In genomic region chr21:41783476-41784150, GRCh38 we compare ENCODE assay signal across 9 cellular contexts. TPM values are rescaled to one million over a fixed set of nuclear protein-coding genes. Genes with fewer than 3 reads are reported as not detected.
DNase-seq lines count a peak whose midpoint lies in the region; ATAC-seq, FAIRE-seq and TF ChIP-seq lines count a peak whose summit lies in the region.
"Had no signal": no experiment of that assay in that cellular context is flagged by ENCODE, and none has a peak within 500 bp of the region (broad histone marks: within the 10 kb centered on the region; RNA-seq: fewer than 3 reads in every experiment).

No MANE protein-coding gene starts in this region.

- no peak overlapping the region for H3K9ac ChIP-seq in K562 (ENCODE audit: insufficient read depth in 1 of 2, low read depth in 2 of 2, low read length in 2 of 2)
- H3K9ac ChIP-seq in mesenchymal stem cell (ENCODE audit: low read length), result no peak overlapping the region

- no peaks in the 10 kb centered on the region for H3K9me1 ChIP-seq in K562 (ENCODE audit: control insufficient read depth, insufficient read depth, low read length)

- no peaks in the 10 kb centered on the region for H3K36me3 ChIP-seq in K562 (ENCODE audit: control insufficient read depth, insufficient read depth, low read length)
- no peaks in the 10 kb centered on the region for H3K36me3 ChIP-seq in thymus (ENCODE audit: control insufficient read depth, insufficient read depth)
- no peaks in the 10 kb centered on the region for H3K36me3 ChIP-seq in mesenchymal stem cell (ENCODE audit: control insufficient read depth in 1 of 2, insufficient read depth in 2 of 2, low read depth in 1 of 2, low read length in 2 of 2)
- H3K36me3 ChIP-seq in uterus, result no peaks in the 10 kb centered on the region

- no peaks in the 10 kb centered on the region for H4K20me1 ChIP-seq in K562 (replicated peaks; ENCODE audit: control insufficient read depth, insufficient read depth, low read length)

- no peak overlapping the region for H3K4me3 ChIP-seq in K562
- H3K4me3 ChIP-seq in thymus (ENCODE audit: low read length), result no peak overlapping the region
- H3K4me3 ChIP-seq in mesenchymal stem cell (ENCODE audit: insufficient read depth in 1 of 2, low read depth in 1 of 2, low read length in 2 of 2), result no peak overlapping the region
- no peak overlapping the region for H3K4me3 ChIP-seq in uterus
- no peak overlapping the region for H3K4me3 ChIP-seq in coronary artery

- WGBS in K562 (ENCODE audit: insufficient coverage, low coverage, missing lambda C conversion rate), result under 1% methylated on average over 18 of the region's 18 CpGs
- WGBS in thymus, result 21% methylated on average over 18 of the region's 18 CpGs
- 72% methylated on average over 15 of the region's 18 CpGs for WGBS in mesenchymal stem cell

- peaks cover 6 to 12% of the 10 kb centered on the region in 2 experiments; a peak in 4 of 5 replicates for H3K4me1 ChIP-seq in K562 (replicated peaks in 1 of 2; ENCODE audit: control insufficient read depth in 2 of 2, insufficient read depth in 2 of 2, low read length in 2 of 2)
- H3K4me1 ChIP-seq in thymus (ENCODE audit: control insufficient read depth, insufficient read depth, low read length), result peaks cover 27% of the 10 kb centered on the region
- peaks cover 3% of the 10 kb centered on the region for H3K4me1 ChIP-seq in mesenchymal stem cell (ENCODE audit: control insufficient read depth, insufficient read depth, low read depth, low read length)
- no peaks in the 10 kb centered on the region for H3K4me1 ChIP-seq in uterus

- no peaks in the 10 kb centered on the region for H3K79me1 ChIP-seq in mesenchymal stem cell (replicated peaks; ENCODE audit: low read length, poor library complexity, severe bottlenecking)

- peaks cover 18 to 26% of the 10 kb centered on the region in 2 experiments; a peak in 4 of 5 replicates for H3K27me3 ChIP-seq in K562 (ENCODE audit: control insufficient read depth in 2 of 2, insufficient read depth in 2 of 2, low read length in 2 of 2)
- H3K27me3 ChIP-seq in thymus (ENCODE audit: control insufficient read depth, insufficient read depth), result no peaks in the 10 kb centered on the region
- H3K27me3 ChIP-seq in mesenchymal stem cell (ENCODE audit: control insufficient read depth in 1 of 2, insufficient read depth in 1 of 2, low read length in 2 of 2), result peaks cover 22 to 55% of the 10 kb centered on the region in 2 experiments
- peaks cover 4 to 28% of the 10 kb centered on the region in 2 donors for H3K27me3 ChIP-seq in uterus

- no peak overlapping the region for H3K14ac ChIP-seq in mesenchymal stem cell (ENCODE audit: low read length in 2 of 2)

- in situ Hi-C loops in K562 (cut with MboI), result loop anchor here (5.0 kb wide), 1 partner anchor 171 kb away; no protein-coding TSS in a partner anchor

- H3K27ac ChIP-seq in K562 (ENCODE audit: extremely low read depth, low read depth, low read length), result no peak overlapping the region
- peak overlapping the region; percentile 33 for H3K27ac ChIP-seq in thymus (ENCODE audit: low read depth)
- no peak overlapping the region for H3K27ac ChIP-seq in mesenchymal stem cell (ENCODE audit: low read length, poor library complexity, severe bottlenecking)
- no peak overlapping the region for H3K27ac ChIP-seq in uterus
- H3K27ac ChIP-seq in coronary artery, result no peak overlapping the region

- no peak overlapping the region for H2BK5ac ChIP-seq in mesenchymal stem cell (ENCODE audit: low read depth, low read length, poor library complexity, severe bottlenecking)

- H2BK15ac ChIP-seq in mesenchymal stem cell (ENCODE audit: low read depth, poor library complexity, severe bottlenecking), result no peak overlapping the region

- H2AFZ ChIP-seq in K562 (ENCODE audit: low read depth, low read length) (no peak overlapping the region), mesenchymal stem cell (ENCODE audit: low read depth, low read length) (no peak overlapping the region)

- no peak overlapping the region for H2BK12ac ChIP-seq in mesenchymal stem cell (ENCODE audit: low read length in 2 of 2)

- TF ChIP-seq EP300 in K562 (IDR thresholded peaks at IDR 0.05; ENCODE audit: low read length), result peak; percentile 25; the same call in 1 of the 2 replicates

- no TSS peak for BruUV-seq in K562 (replicated peaks; lab: Mats Ljungman, UMichigan)

- H3K9me3 ChIP-seq in K562 (replicated peaks; ENCODE audit: control insufficient read depth, insufficient read depth, low read depth, low read length), result no peaks in the 10 kb centered on the region
- no peaks in the 10 kb centered on the region for H3K9me3 ChIP-seq in thymus (ENCODE audit: control insufficient read depth)
- no peaks in the 10 kb centered on the region for H3K9me3 ChIP-seq in mesenchymal stem cell (ENCODE audit: control insufficient read depth, low read length)
- no peaks in the 10 kb centered on the region for H3K9me3 ChIP-seq in uterus

- H3K4me2 ChIP-seq in K562 (ENCODE audit: insufficient read depth, low read length) (no peak overlapping the region), mesenchymal stem cell (ENCODE audit: low read length, poor library complexity, severe bottlenecking) (no peak overlapping the region)

- H3K79me2 ChIP-seq in K562 (ENCODE audit: control insufficient read depth, insufficient read depth, low read length), result no peaks in the 10 kb centered on the region

- intact Hi-C loops in K562 (cut with micrococcal nuclease) (no loop called here), uterus (cut with DNase I; ENCODE audit: low total_unique reads) (no loop called here)

- H3K4ac ChIP-seq in mesenchymal stem cell (ENCODE audit: low read depth in 1 of 2, low read length in 2 of 2), result no peak overlapping the region

- FAIRE-seq in K562 (lab: Jason Lieb, UNC), result peak; percentile 59

- H4K91ac ChIP-seq in mesenchymal stem cell (ENCODE audit: low read length), result no peak overlapping the region

- no peak for TF ChIP-seq RAD21 in K562 (CRISPR knock-in tag; conservative IDR thresholded peaks at IDR 0.05 in 1 of 2, IDR thresholded peaks at IDR 0.05 in 1 of 2)

- TF ChIP-seq POLR2A in K562 (conservative IDR thresholded peaks at IDR 0.05), result no peak
- no peak for TF ChIP-seq POLR2A in uterus (IDR thresholded peaks at IDR 0.05)

- H2BK120ac ChIP-seq in mesenchymal stem cell (ENCODE audit: low read depth, low read length), result no peak overlapping the region

- CTCF ChIA-PET in K562 (lab: Yijun Ruan, JAX; ENCODE audit: low intra/inter-chr PET ratio), result interaction anchor here (0.6 kb wide), 1 partner anchor 171 kb away, joined by 3 read pairs; no protein-coding TSS in a partner anchor

- peak; percentile 86 for ATAC-seq in K562

- TF ChIP-seq CTCF in K562 (IDR thresholded peaks at IDR 0.05 in 2 of 3, conservative IDR thresholded peaks at IDR 0.05 in 1 of 3; ENCODE audit: insufficient read depth in 2 of 3, low read depth in 1 of 3, low read length in 3 of 3), result no peak
- TF ChIP-seq CTCF in uterus (IDR thresholded peaks at IDR 0.05), result no peak
- TF ChIP-seq CTCF in coronary artery (IDR thresholded peaks at IDR 0.05), result no peak

- H4K8ac ChIP-seq in mesenchymal stem cell (ENCODE audit: low read length), result no peak overlapping the region

- peak; percentile 16 for DNase-seq in activated gamma-delta T cell treated with Interleukin-2 at 50 U/mL for 16 hours
- no peak for DNase-seq in activated gamma-delta T cell (lab: John Stamatoyannopoulos, UW)
- DNase-seq in NCI-H526 (lab: John Stamatoyannopoulos, UW), result peak; percentile 66 to 80
- peak in 2 of 4 experiments; percentile 38 to 80 for DNase-seq in K562 (ENCODE audit: extremely low read depth in 1 of 4, low spot score in 3 of 4)
- no peak for DNase-seq in mesenchymal stem cell
- no peak for DNase-seq in uterus
- no peak for DNase-seq in coronary artery (ENCODE audit: low spot score)

- H3K23ac ChIP-seq in mesenchymal stem cell (ENCODE audit: low read length in 2 of 2), result no peak overlapping the region

- H2AK5ac ChIP-seq in mesenchymal stem cell (ENCODE audit: low read length, severe bottlenecking), result no peak overlapping the region

- POLR2A ChIA-PET in K562 (lab: Yijun Ruan, JAX), result no interaction called here

- peak overlapping the region in 1 of 2 experiments; percentile 16 for H3K18ac ChIP-seq in mesenchymal stem cell (ENCODE audit: low read depth in 1 of 2, low read length in 2 of 2)

TF ChIP-seq in K562, 482 proteins besides CTCF, POLR2A, EP300 and RAD21 (continues in another document):
- no peak for TF ChIP-seq GTF2B (IDR thresholded peaks at IDR 0.05; ENCODE audit: extremely low read depth, insufficient read length)

RNA-seq across cellular contexts. Expression of gene RIPK4, which starts 16.8 kb away (rescaled TPM):
- not detected in 2 replicates for total RNA-seq in K562 (2011; cell fraction: chromatin; rRNA removed; ENCODE audit: low replicate concordance)
- total RNA-seq in K562 (2011; cell fraction: nucleolus; rRNA removed), result not detected in 2 replicates
- 0.07 TPM in 1 of 2 replicates, not detected in the other for total RNA-seq in K562 (2011; cell fraction: nucleoplasm; rRNA removed)
- total RNA-seq in K562 (2014; rRNA removed) (not detected in 2 replicates), K562 (2014; rRNA removed; fragmentation: Illumina TruSeq; extraction: Trizol) (not detected in 2 replicates), K562 (2015; rRNA removed; fragmentation: Illumina TruSeq; extraction: Trizol) (not detected in 2 replicates), K562 (2021) (0.09 TPM in 1 of 2 replicates, not detected in the other), uterus (1 to 10 TPM in 1 of 4 donors, under 1 TPM in 1, not detected in 2; 0.29 to 9.7 TPM)
- polyA plus RNA-seq in K562 (2011; rRNA removed) (not detected in 2 replicates), K562 (2014; fragmentation: Illumina TruSeq; extraction: Trizol) (not detected in 2 replicates), K562 (2014; fragmentation: Nextera tagmentation; extraction: Ambion mirVana) (not detected), K562 (2014; rRNA removed) (not detected in 2 replicates), thymus (9.3 TPM)
- polyA plus RNA-seq in K562 (2011; cell fraction: cytosol; rRNA removed), result not detected in 2 replicates
- polyA plus RNA-seq in K562 (2011; cell fraction: nucleus; rRNA removed), result not detected in 2 replicates
- polyA plus RNA-seq in K562 (2012), result not detected in 2 replicates
- not detected in 2 replicates for polyA minus RNA-seq in K562 (2011; rRNA and poly(A)+ RNA removed)
- polyA minus RNA-seq in K562 (2011; cell fraction: cytosol; rRNA and poly(A)+ RNA removed), result not detected in 2 replicates
- polyA minus RNA-seq in K562 (2011; cell fraction: nucleus; rRNA and poly(A)+ RNA removed), result not detected in 2 replicates
- polyA plus RNA-seq in mesenchymal stem cell (2013, experiment 1 of 2), result not detected
- polyA plus RNA-seq in mesenchymal stem cell (2013, experiment 2 of 2), result not detected
- polyA plus RNA-seq: immature natural killer cell had no signal

Comparison
In these comparisons a context has a peak if more than half of its experiments do, and no peak if none do; other contexts are left out.
1. DNase-seq: peak in activated gamma-delta T cell treated with Interleukin-2 at 50 U/mL for 16 hours (single experiment) and NCI-H526 (2 of 2); none in activated gamma-delta T cell (single experiment), mesenchymal stem cell (single experiment), uterus (0 of 2) and coronary artery (single experiment).